Comparison of ENCODE assay signal across 1 cellular context in the genomic region with DNA sequence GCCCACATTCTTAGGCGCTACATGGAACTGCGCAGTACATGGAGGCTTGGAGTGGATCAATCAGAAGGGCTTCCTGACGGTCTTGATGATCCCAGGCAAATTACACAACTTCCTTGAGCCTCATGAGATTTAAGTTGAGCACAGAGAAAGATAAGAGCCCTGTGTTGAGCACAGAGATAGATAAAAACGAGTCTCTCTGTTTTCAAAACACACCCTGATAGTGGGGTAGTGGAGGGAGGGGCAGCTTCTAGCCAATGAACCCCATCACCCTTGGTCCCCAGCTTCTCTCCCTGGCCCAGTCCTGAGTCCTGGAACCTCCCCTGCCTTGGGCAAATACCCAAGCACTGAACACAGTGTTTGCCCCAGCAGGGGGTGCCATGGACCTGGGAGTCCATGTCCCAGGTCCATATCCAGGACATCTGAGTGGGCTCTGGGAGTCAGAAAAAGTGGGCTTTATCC.
TF ChIP-seq lines count a peak whose summit lies in the region.

No MANE protein-coding gene starts in this region.

TF ChIP-seq in K562, 482 proteins besides CTCF, POLR2A, EP300 and RAD21 (continued from another document and continues in another):
- TF ChIP-seq ZSCAN32 (CRISPR knock-in tag; IDR thresholded peaks at IDR 0.05) (no peak), EGR1 (conservative IDR thresholded peaks at IDR 0.05) (no peak), ZNF77 (CRISPR knock-in tag; IDR thresholded peaks at IDR 0.05) (no peak), KLF16 (IDR thresholded peaks at IDR 0.05) (peak; percentile 44; the same call in 1 of the 2 replicates), STAG1 (CRISPR knock-in tag; IDR thresholded peaks at IDR 0.05; ENCODE audit: borderline replicate concordance) (peak; percentile 51; the same call in 1 of the 2 replicates), STAT5B (CRISPR knock-in tag; IDR thresholded peaks at IDR 0.05) (no peak), PCBP1 (IDR thresholded peaks at IDR 0.05; ENCODE audit: low read depth, low read length, poor library complexity, severe bottlenecking) (no peak), SMC3 (conservative IDR thresholded peaks at IDR 0.05; ENCODE audit: insufficient read depth, low read depth, low read length) (peak; percentile 58; the same call in 1 of the 2 replicates), PML (IDR thresholded peaks at IDR 0.05; ENCODE audit: low read length) (no peak), EHMT2 (IDR thresholded peaks at IDR 0.05) (no peak), MTA2 (IDR thresholded peaks at IDR 0.05; ENCODE audit: low read depth) (0 out of 2 replicates have a peak, but pooled peaks have one; percentile 9), POLR2H (tag; IDR thresholded peaks at IDR 0.05; ENCODE audit: low read depth) (no peak), TCF3 (CRISPR knock-in tag; IDR thresholded peaks at IDR 0.05) (peak; percentile 65), POLR3A (IDR thresholded peaks at IDR 0.05; ENCODE audit: borderline replicate concordance, extremely low read depth, insufficient read depth, insufficient read length) (no peak), NCOA2 (IDR thresholded peaks at IDR 0.05; ENCODE audit: partially characterized antibody in 2 of 2) (no peak), ARID1B (IDR thresholded peaks at IDR 0.05) (peak; percentile 74), TEAD4 (IDR thresholded peaks at IDR 0.05; ENCODE audit: low read length) (peak; percentile 56), TEAD4 (CRISPR knock-in tag; IDR thresholded peaks at IDR 0.05; ENCODE audit: borderline replicate concordance) (no peak), ZNF445 (CRISPR knock-in tag; IDR thresholded peaks at IDR 0.05; ENCODE audit: low read depth) (no peak), PTRF (tag; IDR thresholded peaks at IDR 0.05) (no peak), BRD4 (IDR thresholded peaks at IDR 0.05) (no peak), ZNF695 (CRISPR knock-in tag; IDR thresholded peaks at IDR 0.05) (no peak), MEF2A (IDR thresholded peaks at IDR 0.05; ENCODE audit: control insufficient read depth, low read depth, low read length) (no peak), DDX20 (tag; IDR thresholded peaks at IDR 0.05; ENCODE audit: low read depth) (no peak), ZNF717 (CRISPR knock-in tag; IDR thresholded peaks at IDR 0.05) (no peak), ZKSCAN3 (CRISPR knock-in tag; IDR thresholded peaks at IDR 0.05) (no peak), PRPF4 (IDR thresholded peaks at IDR 0.05; ENCODE audit: insufficient read depth, low read depth, low read length, poor library complexity, severe bottlenecking) (no peak), ZNF354B (CRISPR knock-in tag; IDR thresholded peaks at IDR 0.05) (no peak), ZNF57 (CRISPR knock-in tag; IDR thresholded peaks at IDR 0.05) (no peak), ZFP36 (IDR thresholded peaks at IDR 0.05; ENCODE audit: low read depth, low read length, partially characterized antibody) (no peak), MECOM (CRISPR knock-in tag; IDR thresholded peaks at IDR 0.05) (no peak), GABPB2 (CRISPR knock-in tag; conservative IDR thresholded peaks at IDR 0.05) (no peak), LARP7 (IDR thresholded peaks at IDR 0.05) (no peak), ZNF175 (CRISPR knock-in tag; IDR thresholded peaks at IDR 0.05; ENCODE audit: low read depth) (no peak), ZNF165 (CRISPR knock-in tag; IDR thresholded peaks at IDR 0.05; ENCODE audit: borderline replicate concordance) (no peak), CEBPB (tag; IDR thresholded peaks at IDR 0.05) (peak; percentile 90), CBFA2T3 (IDR thresholded peaks at IDR 0.05) (peak; percentile 83), ETS2 (tag; IDR thresholded peaks at IDR 0.05; ENCODE audit: borderline replicate concordance, poor library complexity, severe bottlenecking) (no peak), MCM3 (IDR thresholded peaks at IDR 0.05) (no peak), HNRNPL (IDR thresholded peaks at IDR 0.05; ENCODE audit: low read depth, low read length) (no peak), NELFE (IDR thresholded peaks at IDR 0.05; ENCODE audit: insufficient read depth, insufficient read length) (no peak)
- TF ChIP-seq, protein P1, sequence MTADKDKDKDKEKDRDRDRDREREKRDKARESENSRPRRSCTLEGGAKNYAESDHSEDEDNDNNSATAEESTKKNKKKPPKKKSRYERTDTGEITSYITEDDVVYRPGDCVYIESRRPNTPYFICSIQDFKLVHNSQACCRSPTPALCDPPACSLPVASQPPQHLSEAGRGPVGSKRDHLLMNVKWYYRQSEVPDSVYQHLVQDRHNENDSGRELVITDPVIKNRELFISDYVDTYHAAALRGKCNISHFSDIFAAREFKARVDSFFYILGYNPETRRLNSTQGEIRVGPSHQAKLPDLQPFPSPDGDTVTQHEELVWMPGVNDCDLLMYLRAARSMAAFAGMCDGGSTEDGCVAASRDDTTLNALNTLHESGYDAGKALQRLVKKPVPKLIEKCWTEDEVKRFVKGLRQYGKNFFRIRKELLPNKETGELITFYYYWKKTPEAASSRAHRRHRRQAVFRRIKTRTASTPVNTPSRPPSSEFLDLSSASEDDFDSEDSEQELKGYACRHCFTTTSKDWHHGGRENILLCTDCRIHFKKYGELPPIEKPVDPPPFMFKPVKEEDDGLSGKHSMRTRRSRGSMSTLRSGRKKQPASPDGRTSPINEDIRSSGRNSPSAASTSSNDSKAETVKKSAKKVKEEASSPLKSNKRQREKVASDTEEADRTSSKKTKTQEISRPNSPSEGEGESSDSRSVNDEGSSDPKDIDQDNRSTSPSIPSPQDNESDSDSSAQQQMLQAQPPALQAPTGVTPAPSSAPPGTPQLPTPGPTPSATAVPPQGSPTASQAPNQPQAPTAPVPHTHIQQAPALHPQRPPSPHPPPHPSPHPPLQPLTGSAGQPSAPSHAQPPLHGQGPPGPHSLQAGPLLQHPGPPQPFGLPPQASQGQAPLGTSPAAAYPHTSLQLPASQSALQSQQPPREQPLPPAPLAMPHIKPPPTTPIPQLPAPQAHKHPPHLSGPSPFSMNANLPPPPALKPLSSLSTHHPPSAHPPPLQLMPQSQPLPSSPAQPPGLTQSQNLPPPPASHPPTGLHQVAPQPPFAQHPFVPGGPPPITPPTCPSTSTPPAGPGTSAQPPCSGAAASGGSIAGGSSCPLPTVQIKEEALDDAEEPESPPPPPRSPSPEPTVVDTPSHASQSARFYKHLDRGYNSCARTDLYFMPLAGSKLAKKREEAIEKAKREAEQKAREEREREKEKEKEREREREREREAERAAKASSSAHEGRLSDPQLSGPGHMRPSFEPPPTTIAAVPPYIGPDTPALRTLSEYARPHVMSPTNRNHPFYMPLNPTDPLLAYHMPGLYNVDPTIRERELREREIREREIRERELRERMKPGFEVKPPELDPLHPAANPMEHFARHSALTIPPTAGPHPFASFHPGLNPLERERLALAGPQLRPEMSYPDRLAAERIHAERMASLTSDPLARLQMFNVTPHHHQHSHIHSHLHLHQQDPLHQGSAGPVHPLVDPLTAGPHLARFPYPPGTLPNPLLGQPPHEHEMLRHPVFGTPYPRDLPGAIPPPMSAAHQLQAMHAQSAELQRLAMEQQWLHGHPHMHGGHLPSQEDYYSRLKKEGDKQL (CRISPR knock-in tag; IDR thresholded peaks at IDR 0.05; ENCODE audit: borderline replicate concordance) = no peak
- TF ChIP-seq, protein P2, sequence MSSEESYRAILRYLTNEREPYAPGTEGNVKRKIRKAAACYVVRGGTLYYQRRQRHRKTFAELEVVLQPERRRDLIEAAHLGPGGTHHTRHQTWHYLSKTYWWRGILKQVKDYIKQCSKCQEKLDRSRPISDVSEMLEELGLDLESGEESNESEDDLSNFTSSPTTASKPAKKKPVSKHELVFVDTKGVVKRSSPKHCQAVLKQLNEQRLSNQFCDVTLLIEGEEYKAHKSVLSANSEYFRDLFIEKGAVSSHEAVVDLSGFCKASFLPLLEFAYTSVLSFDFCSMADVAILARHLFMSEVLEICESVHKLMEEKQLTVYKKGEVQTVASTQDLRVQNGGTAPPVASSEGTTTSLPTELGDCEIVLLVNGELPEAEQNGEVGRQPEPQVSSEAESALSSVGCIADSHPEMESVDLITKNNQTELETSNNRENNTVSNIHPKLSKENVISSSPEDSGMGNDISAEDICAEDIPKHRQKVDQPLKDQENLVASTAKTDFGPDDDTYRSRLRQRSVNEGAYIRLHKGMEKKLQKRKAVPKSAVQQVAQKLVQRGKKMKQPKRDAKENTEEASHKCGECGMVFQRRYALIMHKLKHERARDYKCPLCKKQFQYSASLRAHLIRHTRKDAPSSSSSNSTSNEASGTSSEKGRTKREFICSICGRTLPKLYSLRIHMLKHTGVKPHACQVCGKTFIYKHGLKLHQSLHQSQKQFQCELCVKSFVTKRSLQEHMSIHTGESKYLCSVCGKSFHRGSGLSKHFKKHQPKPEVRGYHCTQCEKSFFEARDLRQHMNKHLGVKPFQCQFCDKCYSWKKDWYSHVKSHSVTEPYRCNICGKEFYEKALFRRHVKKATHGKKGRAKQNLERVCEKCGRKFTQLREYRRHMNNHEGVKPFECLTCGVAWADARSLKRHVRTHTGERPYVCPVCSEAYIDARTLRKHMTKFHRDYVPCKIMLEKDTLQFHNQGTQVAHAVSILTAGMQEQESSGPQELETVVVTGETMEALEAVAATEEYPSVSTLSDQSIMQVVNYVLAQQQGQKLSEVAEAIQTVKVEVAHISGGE (CRISPR knock-in tag; IDR thresholded peaks at IDR 0.05) = no peak
- TF ChIP-seq, protein P3, sequence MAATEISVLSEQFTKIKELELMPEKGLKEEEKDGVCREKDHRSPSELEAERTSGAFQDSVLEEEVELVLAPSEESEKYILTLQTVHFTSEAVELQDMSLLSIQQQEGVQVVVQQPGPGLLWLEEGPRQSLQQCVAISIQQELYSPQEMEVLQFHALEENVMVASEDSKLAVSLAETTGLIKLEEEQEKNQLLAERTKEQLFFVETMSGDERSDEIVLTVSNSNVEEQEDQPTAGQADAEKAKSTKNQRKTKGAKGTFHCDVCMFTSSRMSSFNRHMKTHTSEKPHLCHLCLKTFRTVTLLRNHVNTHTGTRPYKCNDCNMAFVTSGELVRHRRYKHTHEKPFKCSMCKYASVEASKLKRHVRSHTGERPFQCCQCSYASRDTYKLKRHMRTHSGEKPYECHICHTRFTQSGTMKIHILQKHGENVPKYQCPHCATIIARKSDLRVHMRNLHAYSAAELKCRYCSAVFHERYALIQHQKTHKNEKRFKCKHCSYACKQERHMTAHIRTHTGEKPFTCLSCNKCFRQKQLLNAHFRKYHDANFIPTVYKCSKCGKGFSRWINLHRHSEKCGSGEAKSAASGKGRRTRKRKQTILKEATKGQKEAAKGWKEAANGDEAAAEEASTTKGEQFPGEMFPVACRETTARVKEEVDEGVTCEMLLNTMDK (IDR thresholded peaks at IDR 0.05; ENCODE audit: borderline replicate concordance, insufficient read depth, low read depth, low read length, poor library complexity, severe bottlenecking) = peak; percentile 10
- TF ChIP-seq, protein P4, sequence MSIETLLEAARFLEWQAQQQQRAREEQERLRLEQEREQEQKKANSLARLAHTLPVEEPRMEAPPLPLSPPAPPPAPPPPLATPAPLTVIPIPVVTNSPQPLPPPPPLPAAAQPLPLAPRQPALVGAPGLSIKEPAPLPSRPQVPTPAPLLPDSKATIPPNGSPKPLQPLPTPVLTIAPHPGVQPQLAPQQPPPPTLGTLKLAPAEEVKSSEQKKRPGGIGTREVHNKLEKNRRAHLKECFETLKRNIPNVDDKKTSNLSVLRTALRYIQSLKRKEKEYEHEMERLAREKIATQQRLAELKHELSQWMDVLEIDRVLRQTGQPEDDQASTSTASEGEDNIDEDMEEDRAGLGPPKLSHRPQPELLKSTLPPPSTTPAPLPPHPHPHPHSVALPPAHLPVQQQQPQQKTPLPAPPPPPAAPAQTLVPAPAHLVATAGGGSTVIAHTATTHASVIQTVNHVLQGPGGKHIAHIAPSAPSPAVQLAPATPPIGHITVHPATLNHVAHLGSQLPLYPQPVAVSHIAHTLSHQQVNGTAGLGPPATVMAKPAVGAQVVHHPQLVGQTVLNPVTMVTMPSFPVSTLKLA (conservative IDR thresholded peaks at IDR 0.05) = no peak
- TF ChIP-seq, protein P5, sequence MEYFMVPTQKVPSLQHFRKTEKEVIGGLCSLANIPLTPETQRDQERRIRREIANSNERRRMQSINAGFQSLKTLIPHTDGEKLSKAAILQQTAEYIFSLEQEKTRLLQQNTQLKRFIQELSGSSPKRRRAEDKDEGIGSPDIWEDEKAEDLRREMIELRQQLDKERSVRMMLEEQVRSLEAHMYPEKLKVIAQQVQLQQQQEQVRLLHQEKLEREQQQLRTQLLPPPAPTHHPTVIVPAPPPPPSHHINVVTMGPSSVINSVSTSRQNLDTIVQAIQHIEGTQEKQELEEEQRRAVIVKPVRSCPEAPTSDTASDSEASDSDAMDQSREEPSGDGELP (CRISPR knock-in tag; IDR thresholded peaks at IDR 0.05; ENCODE audit: borderline replicate concordance) = no peak
- TF ChIP-seq, protein P6, sequence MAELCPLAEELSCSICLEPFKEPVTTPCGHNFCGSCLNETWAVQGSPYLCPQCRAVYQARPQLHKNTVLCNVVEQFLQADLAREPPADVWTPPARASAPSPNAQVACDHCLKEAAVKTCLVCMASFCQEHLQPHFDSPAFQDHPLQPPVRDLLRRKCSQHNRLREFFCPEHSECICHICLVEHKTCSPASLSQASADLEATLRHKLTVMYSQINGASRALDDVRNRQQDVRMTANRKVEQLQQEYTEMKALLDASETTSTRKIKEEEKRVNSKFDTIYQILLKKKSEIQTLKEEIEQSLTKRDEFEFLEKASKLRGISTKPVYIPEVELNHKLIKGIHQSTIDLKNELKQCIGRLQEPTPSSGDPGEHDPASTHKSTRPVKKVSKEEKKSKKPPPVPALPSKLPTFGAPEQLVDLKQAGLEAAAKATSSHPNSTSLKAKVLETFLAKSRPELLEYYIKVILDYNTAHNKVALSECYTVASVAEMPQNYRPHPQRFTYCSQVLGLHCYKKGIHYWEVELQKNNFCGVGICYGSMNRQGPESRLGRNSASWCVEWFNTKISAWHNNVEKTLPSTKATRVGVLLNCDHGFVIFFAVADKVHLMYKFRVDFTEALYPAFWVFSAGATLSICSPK (IDR thresholded peaks at IDR 0.05; ENCODE audit: borderline replicate concordance) = no peak
- TF ChIP-seq, protein P7, sequence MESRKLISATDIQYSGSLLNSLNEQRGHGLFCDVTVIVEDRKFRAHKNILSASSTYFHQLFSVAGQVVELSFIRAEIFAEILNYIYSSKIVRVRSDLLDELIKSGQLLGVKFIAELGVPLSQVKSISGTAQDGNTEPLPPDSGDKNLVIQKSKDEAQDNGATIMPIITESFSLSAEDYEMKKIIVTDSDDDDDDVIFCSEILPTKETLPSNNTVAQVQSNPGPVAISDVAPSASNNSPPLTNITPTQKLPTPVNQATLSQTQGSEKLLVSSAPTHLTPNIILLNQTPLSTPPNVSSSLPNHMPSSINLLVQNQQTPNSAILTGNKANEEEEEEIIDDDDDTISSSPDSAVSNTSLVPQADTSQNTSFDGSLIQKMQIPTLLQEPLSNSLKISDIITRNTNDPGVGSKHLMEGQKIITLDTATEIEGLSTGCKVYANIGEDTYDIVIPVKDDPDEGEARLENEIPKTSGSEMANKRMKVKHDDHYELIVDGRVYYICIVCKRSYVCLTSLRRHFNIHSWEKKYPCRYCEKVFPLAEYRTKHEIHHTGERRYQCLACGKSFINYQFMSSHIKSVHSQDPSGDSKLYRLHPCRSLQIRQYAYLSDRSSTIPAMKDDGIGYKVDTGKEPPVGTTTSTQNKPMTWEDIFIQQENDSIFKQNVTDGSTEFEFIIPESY (CRISPR knock-in tag; IDR thresholded peaks at IDR 0.05) = no peak
- TF ChIP-seq, protein P8, sequence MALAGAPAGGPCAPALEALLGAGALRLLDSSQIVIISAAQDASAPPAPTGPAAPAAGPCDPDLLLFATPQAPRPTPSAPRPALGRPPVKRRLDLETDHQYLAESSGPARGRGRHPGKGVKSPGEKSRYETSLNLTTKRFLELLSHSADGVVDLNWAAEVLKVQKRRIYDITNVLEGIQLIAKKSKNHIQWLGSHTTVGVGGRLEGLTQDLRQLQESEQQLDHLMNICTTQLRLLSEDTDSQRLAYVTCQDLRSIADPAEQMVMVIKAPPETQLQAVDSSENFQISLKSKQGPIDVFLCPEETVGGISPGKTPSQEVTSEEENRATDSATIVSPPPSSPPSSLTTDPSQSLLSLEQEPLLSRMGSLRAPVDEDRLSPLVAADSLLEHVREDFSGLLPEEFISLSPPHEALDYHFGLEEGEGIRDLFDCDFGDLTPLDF (CRISPR knock-in tag; IDR thresholded peaks at IDR 0.05) = no peak
